ENCODE assay signal across 10 cellular contexts in genomic region chr7:1950623-1951523, GRCh38.
DNase-seq lines count a peak whose midpoint lies in the region; ATAC-seq and FAIRE-seq lines count a peak whose summit lies in the region.
"Had no signal": no experiment of that assay in that cellular context is flagged by ENCODE, and none has a peak within 500 bp of the region (broad histone marks: within the 10 kb centered on the region; RNA-seq: fewer than 3 reads in every experiment).

No MANE protein-coding gene starts in this region.

- FAIRE-seq in small intestine (lab: Jason Lieb, UNC) = no peak

- H3K36me3 ChIP-seq in small intestine (ENCODE audit: control insufficient read depth in 2 of 2, insufficient read depth in 2 of 2, low read length in 2 of 2) = no peaks in the 10 kb centered on the region

- H3K9me3 Mint-ChIP-seq in activated CD8-positive, alpha-beta memory T cell treated with anti-CD3 and anti-CD28 coated beads, Interleukin-2, amount 10 ng/mL, durations not matched to agents 7 days and 5 days (ENCODE audit: low read depth) = no peaks in the 10 kb centered on the region
- no peaks in the 10 kb centered on the region for H3K9me3 Mint-ChIP-seq in dendritic cell treated with granulocyte-macrophage colony-stimulating factor and Interleukin-4, amounts not matched to agents 40 ng/mL and 50 ng/mL, for 4 days
- H3K9me3 Mint-ChIP-seq: CD8-positive, alpha-beta memory T cell had no signal

- H3K9me3 ChIP-seq in small intestine (ENCODE audit: control insufficient read depth, low read depth) = no peaks in the 10 kb centered on the region

- no peaks in the 10 kb centered on the region for H3K27me3 ChIP-seq in small intestine (ENCODE audit: control insufficient read depth in 2 of 2, insufficient read depth in 2 of 2, low read length in 2 of 2)

- no peak overlapping the region for H3K27ac Mint-ChIP-seq in activated CD8-positive, alpha-beta memory T cell treated with anti-CD3 and anti-CD28 coated beads, Interleukin-2, amount 10 ng/mL, durations not matched to agents 7 days and 5 days
- peak overlapping the region; percentile 77 for H3K27ac Mint-ChIP-seq in dendritic cell treated with granulocyte-macrophage colony-stimulating factor and Interleukin-4, amounts not matched to agents 40 ng/mL and 50 ng/mL, for 4 days

- H3K36me3 Mint-ChIP-seq in activated CD8-positive, alpha-beta memory T cell treated with anti-CD3 and anti-CD28 coated beads, Interleukin-2, amount 10 ng/mL, durations not matched to agents 7 days and 5 days = no peaks in the 10 kb centered on the region
- H3K36me3 Mint-ChIP-seq in dendritic cell treated with granulocyte-macrophage colony-stimulating factor and Interleukin-4, amounts not matched to agents 40 ng/mL and 50 ng/mL, for 4 days (ENCODE audit: low read depth) = peaks cover 47% of the 10 kb centered on the region

- intact Hi-C loops in dendritic cell treated with granulocyte-macrophage colony-stimulating factor and Interleukin-4, amounts not matched to agents 40 ng/mL and 50 ng/mL, for 4 days (cut with micrococcal nuclease) = no loop called here

- no peak overlapping the region for H3K27ac ChIP-seq in small intestine (ENCODE audit: low read depth in 1 of 2, low read length in 1 of 2)
- H3K27ac ChIP-seq: parathyroid adenoma had no signal

- H3K27me3 Mint-ChIP-seq in activated CD8-positive, alpha-beta memory T cell treated with anti-CD3 and anti-CD28 coated beads, Interleukin-2, amount 10 ng/mL, durations not matched to agents 7 days and 5 days = no peaks in the 10 kb centered on the region
- H3K27me3 Mint-ChIP-seq in dendritic cell treated with granulocyte-macrophage colony-stimulating factor and Interleukin-4, amounts not matched to agents 40 ng/mL and 50 ng/mL, for 4 days = no peaks in the 10 kb centered on the region
- H3K27me3 Mint-ChIP-seq: CD8-positive, alpha-beta memory T cell had no signal

- no peak overlapping the region for H3K4me3 Mint-ChIP-seq in activated CD8-positive, alpha-beta memory T cell treated with anti-CD3 and anti-CD28 coated beads, Interleukin-2, amount 10 ng/mL, durations not matched to agents 7 days and 5 days
- peak overlapping the region; percentile 32 for H3K4me3 Mint-ChIP-seq in dendritic cell treated with granulocyte-macrophage colony-stimulating factor and Interleukin-4, amounts not matched to agents 40 ng/mL and 50 ng/mL, for 4 days

- CTCF ChIA-PET in activated CD8-positive, alpha-beta memory T cell treated with anti-CD3 and anti-CD28 coated beads, Interleukin-2, amount 10 ng/mL, durations not matched to agents 7 days and 5 days (lab: Charles Lee) = no interaction called here

- peaks cover 10% of the 10 kb centered on the region for H3K4me1 Mint-ChIP-seq in activated CD8-positive, alpha-beta memory T cell treated with anti-CD3 and anti-CD28 coated beads, Interleukin-2, amount 10 ng/mL, durations not matched to agents 7 days and 5 days
- peaks cover 54% of the 10 kb centered on the region for H3K4me1 Mint-ChIP-seq in dendritic cell treated with granulocyte-macrophage colony-stimulating factor and Interleukin-4, amounts not matched to agents 40 ng/mL and 50 ng/mL, for 4 days (ENCODE audit: low read depth)

- H3K4me3 ChIP-seq in small intestine (ENCODE audit: low read depth in 1 of 2, low read length in 2 of 2) = no peak overlapping the region

- WGBS in small intestine, 3 donors = 67 to 70% (median 68%) methylated on average over 28 of the region's 28 CpGs

- H3K4me1 ChIP-seq in small intestine (ENCODE audit: control insufficient read depth in 2 of 2, insufficient read depth in 1 of 2, low read depth in 1 of 2, low read length in 1 of 2) = no peaks in the 10 kb centered on the region
- H3K4me1 ChIP-seq: parathyroid adenoma had no signal

- peak; percentile 46 for ATAC-seq in activated CD8-positive, alpha-beta memory T cell treated with anti-CD3 and anti-CD28 coated beads, Interleukin-2, amount 10 ng/mL, durations not matched to agents 7 days and 5 days
- no peak for ATAC-seq in GM19328 (IDR thresholded peaks at IDR 0.05; ENCODE audit: unreplicated experiment)

- peak; percentile 68 for DNase-seq in activated CD8-positive, alpha-beta memory T cell treated with anti-CD3 and anti-CD28 coated beads, Interleukin-2, amount 10 ng/mL, durations not matched to agents 7 days and 5 days
- DNase-seq in activated CD8-positive, alpha-beta memory T cell treated with anti-CD3 and anti-CD28 coated beads, Interleukin-2, amount 50 U/mL, for 4 hours = no peak
- DNase-seq in NCI-H748 (lab: John Stamatoyannopoulos, UW; ENCODE audit: unreplicated experiment) (peak; percentile 93), small intestine (peak; percentile 31), NCI-H2227 treated with DMSO at 0.1 percent for 48 hours (lab: John Stamatoyannopoulos, UW) (no peak)
- no peak for DNase-seq in stimulated activated CD4-positive, alpha-beta T cell treated with anti-CD3 and anti-CD28 coated beads, Interleukin-12 subunit alpha, Interleukin-12 subunit beta, amount 100 ng/mL, for 4 hours

Comparison
In these comparisons a context has a peak if more than half of its experiments do, and no peak if none do; other contexts are left out.
1. DNase-seq: peak in activated CD8-positive, alpha-beta memory T cell treated with anti-CD3 and anti-CD28 coated beads, Interleukin-2, amount 10 ng/mL, durations not matched to agents 7 days and 5 days (single experiment), NCI-H748 (single experiment) and small intestine (single experiment); none in activated CD8-positive, alpha-beta memory T cell treated with anti-CD3 and anti-CD28 coated beads, Interleukin-2, amount 50 U/mL, for 4 hours (single experiment), NCI-H2227 treated with DMSO at 0.1 percent for 48 hours (single experiment) and stimulated activated CD4-positive, alpha-beta T cell treated with anti-CD3 and anti-CD28 coated beads, Interleukin-12 subunit alpha, Interleukin-12 subunit beta, amount 100 ng/mL, for 4 hours (single experiment).